Comparison of ENCODE assay signal across 8 cellular contexts in the genomic region with DNA sequence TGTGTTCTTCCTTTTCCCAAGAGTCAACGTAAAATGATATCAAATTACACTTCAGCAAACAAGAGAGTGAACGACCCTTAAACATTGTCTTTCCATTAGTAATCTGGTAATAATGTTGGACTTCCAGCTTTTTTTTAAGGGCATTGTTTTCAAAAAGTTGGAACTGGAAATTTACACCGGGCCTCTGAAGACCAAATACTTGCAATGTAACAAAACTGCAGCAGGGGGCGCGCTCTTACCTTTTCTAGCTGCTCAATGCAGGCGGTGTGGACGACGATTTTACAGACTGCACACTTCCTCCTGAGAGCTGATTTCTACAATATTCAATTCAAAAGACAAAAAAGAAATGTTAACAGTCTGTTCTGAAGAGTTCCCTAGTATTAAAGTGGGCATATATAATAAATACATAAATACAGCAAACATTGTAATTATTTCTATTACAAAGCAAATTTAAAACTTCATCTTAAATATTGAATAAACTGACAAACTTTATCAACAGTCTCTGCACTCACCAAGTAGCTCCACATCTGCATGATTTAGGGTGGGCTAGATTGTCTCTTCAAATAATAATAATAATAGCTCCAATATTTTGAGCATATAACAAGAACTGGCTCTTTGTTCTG.
DNase-seq lines count a peak whose midpoint lies in the region; ATAC-seq and TF ChIP-seq lines count a peak whose summit lies in the region.

No MANE protein-coding gene starts in this region.

- no peak overlapping the region for H3K56ac ChIP-seq in IMR-90 (ENCODE audit: extremely low read depth, insufficient read depth, low read length)

- H3F3A ChIP-seq in OCI-LY1 (ENCODE audit: insufficient read depth, low read length): no peaks in the 10 kb centered on the region

- H3K9me3 ChIP-seq in IMR-90 (ENCODE audit: control insufficient read depth, insufficient read depth, low read length) (no peaks in the 10 kb centered on the region), OCI-LY1 (ENCODE audit: low read length) (no peaks in the 10 kb centered on the region), testis (no peaks in the 10 kb centered on the region)

- H3K14ac ChIP-seq in IMR-90 (replicated peaks; ENCODE audit: low read depth, low read length): no peak overlapping the region

- H3K4me1 Mint-ChIP-seq in nephron: peaks cover 4% of the 10 kb centered on the region

- no peak overlapping the region for H3K4me3 ChIP-seq in IMR-90 (ENCODE audit: insufficient read depth, low read depth, low read length)
- H3K4me3 ChIP-seq in OCI-LY1 (ENCODE audit: low read depth, low read length, poor library complexity, severe bottlenecking): no peak overlapping the region
- no peak overlapping the region for H3K4me3 ChIP-seq in fibroblast of mammary gland (ENCODE audit: control insufficient read depth, low read depth, low read length)
- no peak overlapping the region for H3K4me3 ChIP-seq in testis

- no peak overlapping the region for H2BK15ac ChIP-seq in IMR-90 (ENCODE audit: low read depth, low read length)

- no peaks in the 10 kb centered on the region for H3K9me2 ChIP-seq in OCI-LY1 (ENCODE audit: low read depth, low read length)

- no peaks in the 10 kb centered on the region for H3K79me2 ChIP-seq in OCI-LY1 (ENCODE audit: insufficient read depth, low read length)

- no peak overlapping the region for H4K8ac ChIP-seq in IMR-90 (ENCODE audit: low read depth in 2 of 2, low read length in 2 of 2)

- H4K20me1 ChIP-seq in IMR-90 (ENCODE audit: insufficient read depth, low read length) (no peaks in the 10 kb centered on the region), OCI-LY1 (ENCODE audit: insufficient read depth, low read length) (no peaks in the 10 kb centered on the region)

- no TSS peak for BruUV-seq in IMR-90 (replicated peaks; lab: Mats Ljungman, UMichigan)

- TF ChIP-seq CTCF in IMR-90 (conservative IDR thresholded peaks at IDR 0.05; ENCODE audit: low read depth, low read length): peak; percentile 89
- peak; percentile 93 for TF ChIP-seq CTCF in OCI-LY1 (IDR thresholded peaks at IDR 0.05; ENCODE audit: low read length)
- TF ChIP-seq CTCF in fibroblast of mammary gland (conservative IDR thresholded peaks at IDR 0.05; ENCODE audit: control insufficient read depth, insufficient read depth, low read depth, low read length): peak; percentile 78
- TF ChIP-seq CTCF in nephron (IDR thresholded peaks at IDR 0.05; ENCODE audit: unreplicated experiment in 3 of 3): peak; percentile 80 to 88 (median 87)
- peak; percentile 66 to 83 (median 81) for TF ChIP-seq CTCF in testis (IDR thresholded peaks at IDR 0.05)

- no peak overlapping the region for H2AFZ ChIP-seq in IMR-90 (replicated peaks; ENCODE audit: low read length, poor library complexity)
- H2AFZ ChIP-seq in OCI-LY1 (ENCODE audit: low read length): no peak overlapping the region

- H4K5ac ChIP-seq in IMR-90 (ENCODE audit: low read depth, low read length): no peak overlapping the region

- H3K9me3 Mint-ChIP-seq in nephron: no peaks in the 10 kb centered on the region

- no peak overlapping the region for H3K4ac ChIP-seq in IMR-90 (ENCODE audit: low read depth, low read length)

- H3K23ac ChIP-seq in IMR-90 (ENCODE audit: low read depth, low read length): no peak overlapping the region

- no peak overlapping the region for H3K4me3 Mint-ChIP-seq in nephron

- peak overlapping the region; percentile 43; the same call in 1 of the 2 replicates for H2BK120ac ChIP-seq in IMR-90 (ENCODE audit: low read depth, low read length)

- H3K4me1 ChIP-seq in IMR-90 (ENCODE audit: control insufficient read depth, insufficient read depth, low read length) (peaks cover 3% of the 10 kb centered on the region), OCI-LY1 (ENCODE audit: insufficient read depth, low read length, severe bottlenecking) (no peaks in the 10 kb centered on the region), testis (no peaks in the 10 kb centered on the region)

- H3K36me3 ChIP-seq in IMR-90 (ENCODE audit: control insufficient read depth, insufficient read depth, low read length) (no peaks in the 10 kb centered on the region), OCI-LY1 (ENCODE audit: insufficient read depth, low read length) (no peaks in the 10 kb centered on the region), testis (ENCODE audit: low read depth, missing control alignments) (no peaks in the 10 kb centered on the region)

- dilution Hi-C loops in IMR-90 (cut with HindIII; ENCODE audit: low sequenced_read_pairs, unreplicated experiment): no loop called here

- no peaks in the 10 kb centered on the region for H3K36me3 Mint-ChIP-seq in nephron (ENCODE audit: low read depth)

- intact Hi-C loops in IMR-90 (cut with micrococcal nuclease): loop anchor here (1.0 to 2.0 kb wide), 4 partner anchors 50 to 352 kb away; partner anchors contain the start of gene DGKI
- intact Hi-C loops in testis (cut with DNase I; ENCODE audit: low total_unique reads): loop anchor here (10.0 kb wide), 2 partner anchors 238 to 348 kb away; partner anchors contain the start of gene CREB3L2

- peaks cover 4% of the 10 kb centered on the region for H3K27me3 Mint-ChIP-seq in nephron (ENCODE audit: low read depth)

- no peak overlapping the region for H3K9ac ChIP-seq in IMR-90 (ENCODE audit: low read depth, low read length)
- no peak overlapping the region for H3K9ac ChIP-seq in OCI-LY1 (ENCODE audit: low read length)

- H2BK5ac ChIP-seq in IMR-90 (ENCODE audit: low read depth, low read length, poor library complexity, severe bottlenecking): no peak overlapping the region

- 0% methylated on average over 1 of the region's 8 CpGs; no CpG with 5 or more reads in 1 of the 2 experiments for WGBS in IMR-90 (ENCODE audit: extremely low coverage in 2 of 2, insufficient read length in 1 of 2), 2 experiments
- 8% methylated on average over 8 of the region's 8 CpGs for WGBS in testis, 2 donors

- peaks cover 5% of the 10 kb centered on the region for H3K9me1 ChIP-seq in IMR-90 (ENCODE audit: insufficient read depth, low read length)

- peak overlapping the region in 1 of 3 experiments; percentile 16 for H3K27ac Mint-ChIP-seq in nephron

- peak; percentile 94 for ATAC-seq in GM21515 (IDR thresholded peaks at IDR 0.05; ENCODE audit: unreplicated experiment)
- ATAC-seq in IMR-90 (ENCODE audit: low read depth): peak; percentile 89

- H3K27ac ChIP-seq in IMR-90 (ENCODE audit: insufficient read depth, low read length) (no peak overlapping the region), OCI-LY1 (ENCODE audit: low read depth, low read length, poor library complexity, severe bottlenecking) (no peak overlapping the region), testis (no peak overlapping the region)

- TF ChIP-seq RAD21 in IMR-90 (IDR thresholded peaks at IDR 0.05; ENCODE audit: low read length): peak; percentile 94

- H3K27me3 ChIP-seq in IMR-90 (ENCODE audit: control insufficient read depth, insufficient read depth, low read length): no peaks in the 10 kb centered on the region
- H3K27me3 ChIP-seq in OCI-LY1 (ENCODE audit: insufficient read depth, low read length): no peaks in the 10 kb centered on the region; the same call in 1 of the 2 replicates
- no peaks in the 10 kb centered on the region for H3K27me3 ChIP-seq in testis

- in situ Hi-C loops in Caki2 (cut with HindIII; ENCODE audit: low pct_unique_long_range_greater_than_20kb, low sequenced_read_pairs): no loop called here
- in situ Hi-C loops in IMR-90 (cut with MboI; ENCODE audit: low sequenced_read_pairs): loop anchor here (10.0 kb wide), 1 partner anchor 348 kb away; the partner anchor contains the start of gene CREB3L2

- DNase-seq in Caki2 (ENCODE audit: low read depth) (peak; percentile 58), IMR-90 (peak; percentile 79), fibroblast of mammary gland (ENCODE audit: low read depth) (peak; percentile 83), testis (peak; percentile 93)
- DNase-seq in activated T-cell treated with anti-CD3 and anti-CD28 coated beads, Interleukin-2, amount 50 U/mL, for 1 hour: peak; percentile 38

- TF ChIP-seq POLR2A in IMR-90 (IDR thresholded peaks at IDR 0.05; ENCODE audit: low read depth, low read length) (0 out of 2 replicates have a peak, but pooled peaks have one; percentile 43), testis (IDR thresholded peaks at IDR 0.05) (no peak)

- POLR2A ChIA-PET in IMR-90 (lab: Charles Lee; ENCODE audit: unreplicated experiment): interaction anchor here (0.8 to 0.9 kb wide), 2 partner anchors 14 to 336 kb away, joined by 3 read pairs; no protein-coding TSS in a partner anchor

- no peak overlapping the region for H2AK9ac ChIP-seq in IMR-90 (replicated peaks; ENCODE audit: low read depth, low read length, poor library complexity)

- no peak overlapping the region for H3K4me2 ChIP-seq in IMR-90 (ENCODE audit: low read depth, low read length)
- no peak overlapping the region for H3K4me2 ChIP-seq in OCI-LY1 (ENCODE audit: low read length)

- H3K18ac ChIP-seq in IMR-90 (ENCODE audit: low read depth, low read length): no peak overlapping the region

- no peak overlapping the region for H4K91ac ChIP-seq in IMR-90 (ENCODE audit: insufficient read depth, low read depth, low read length)

- CTCF ChIA-PET in IMR-90 (lab: Yijun Ruan, JAX): interaction anchor here (0.5 to 2.6 kb wide), 32 partner anchors 9 to 701 kb away, joined by 3 to 16 read pairs (median 4); partner anchors contain the start of genes CREB3L2 and DGKI

- H2AK5ac ChIP-seq in IMR-90 (ENCODE audit: low read depth, low read length): no peak overlapping the region

- no peaks in the 10 kb centered on the region for H3K79me1 ChIP-seq in IMR-90 (ENCODE audit: low read depth in 1 of 2, low read length in 2 of 2)

- H2BK20ac ChIP-seq in IMR-90 (ENCODE audit: low read depth, low read length): no peak overlapping the region

TF ChIP-seq in IMR-90, 13 proteins besides CTCF, POLR2A, EP300 and RAD21:
- TF ChIP-seq CEBPB (IDR thresholded peaks at IDR 0.05; ENCODE audit: low read depth, low read length) (no peak), SMC3 (IDR thresholded peaks at IDR 0.05; ENCODE audit: low read depth, low read length) (peak; percentile 94)

Comparison
In these comparisons a context has a peak if more than half of its experiments do, and no peak if none do; other contexts are left out.
1. DNase-seq: peak in every context shown above with its lines; median percentile 93 in testis; 83 in fibroblast of mammary gland; 79 in IMR-90; 58 in Caki2; 38 in activated T-cell treated with anti-CD3 and anti-CD28 coated beads, Interleukin-2, amount 50 U/mL, for 1 hour.